ENCODE assay signal across 8 cellular contexts in the genomic region with DNA sequence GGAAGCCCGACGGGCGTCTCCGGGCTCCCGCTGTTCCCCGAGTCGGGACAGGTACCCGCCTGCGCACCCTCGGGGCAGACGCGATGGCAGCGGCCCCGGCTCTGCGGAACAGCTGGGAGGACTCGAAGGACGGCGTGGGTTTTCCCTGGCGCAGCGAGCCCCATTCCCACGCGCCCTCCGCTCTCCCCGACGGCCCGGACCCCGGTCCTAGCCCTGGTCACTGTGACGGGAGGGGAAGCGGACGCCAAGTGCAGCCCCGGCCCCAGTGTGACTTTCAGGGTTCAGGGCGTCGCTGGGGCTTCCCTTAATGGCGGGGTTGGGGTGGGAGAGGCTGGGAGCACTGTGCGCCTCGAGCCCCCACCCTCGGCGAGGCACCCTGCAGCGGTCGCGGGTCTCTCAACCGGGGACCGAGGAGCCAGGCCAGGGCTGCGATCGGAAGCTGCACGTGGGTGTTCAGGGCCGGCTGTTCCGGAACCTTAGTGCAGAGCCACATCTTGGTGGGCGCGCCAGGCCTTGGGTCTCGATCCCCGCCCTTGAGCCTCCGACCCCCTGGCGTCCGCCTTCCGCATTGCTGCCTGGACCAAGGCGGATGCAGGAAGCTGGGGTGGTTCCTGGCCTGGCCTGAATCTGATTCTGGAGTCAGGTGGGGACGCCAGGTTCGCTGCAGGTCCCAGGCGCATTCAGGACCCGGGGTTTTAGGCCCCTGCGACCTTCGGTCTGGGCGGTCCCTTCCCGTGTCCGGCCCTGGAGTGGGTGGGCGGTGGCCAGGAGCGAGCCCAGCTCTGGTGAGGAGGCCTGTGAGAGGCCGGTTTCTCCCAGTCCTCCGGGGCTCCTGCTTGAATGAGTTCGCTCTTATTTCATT. TPM values are rescaled to one million over a fixed set of nuclear protein-coding genes. Genes with fewer than 3 reads are reported as not detected.
DNase-seq lines count a peak whose midpoint lies in the region; ATAC-seq and TF ChIP-seq lines count a peak whose summit lies in the region.

No MANE protein-coding gene starts in this region.

- no peaks in the 10 kb centered on the region for H4K20me1 ChIP-seq in BLaER1

- POLR2A ChIA-PET in activated B cell treated with CpG ODN at 0.5 μM for 24 hours (lab: Charles Lee): interaction anchor here (0.6 to 1.7 kb wide), 12 partner anchors 23 to 418 kb away, joined by 3 to 16 read pairs (median 4); partner anchors contain the start of genes ECH1, EIF3K, MAP4K1 and MRPS12

- H3K4me3 Mint-ChIP-seq in activated B cell treated with CpG ODN at 0.5 μM for 24 hours: peak overlapping the region; percentile 71
- peak overlapping the region; percentile 34 for H3K4me3 Mint-ChIP-seq in natural killer cell treated with Interleukin-12 subunit alpha and Interleukin-12 subunit beta and Interleukin-15 and Interleukin-18, amount 100 ng/mL, for 72 hours

- peaks cover 7% of the 10 kb centered on the region; the same call in 1 of the 2 replicates for H3K9me3 ChIP-seq in BLaER1
- H3K9me3 ChIP-seq in thyroid gland: no peaks in the 10 kb centered on the region

- WGBS in thyroid gland, 2 donors: 27 to 61% methylated on average over 3 to 28 of the region's 71 CpGs

- no peak overlapping the region for H3K27ac Mint-ChIP-seq in activated B cell treated with CpG ODN at 0.5 μM for 24 hours
- peak overlapping the region in 1 of 2 donors; percentile 36 for H3K27ac Mint-ChIP-seq in natural killer cell treated with Interleukin-12 subunit alpha and Interleukin-12 subunit beta and Interleukin-15 and Interleukin-18, amount 100 ng/mL, for 72 hours

- intact Hi-C loops in activated B cell treated with CpG ODN at 0.5 μM for 24 hours (cut with micrococcal nuclease): no loop called here
- intact Hi-C loops in thyroid gland (cut with DNase I): no loop called here

- peak; percentile 63 for DNase-seq in activated B cell treated with CpG ODN at 0.5 μM for 24 hours
- peak; percentile 17 for DNase-seq in effector CD8-positive, alpha-beta T cell (lab: John Stamatoyannopoulos, UW)
- DNase-seq in natural killer cell treated with Interleukin-12 subunit alpha and Interleukin-12 subunit beta and Interleukin-15 and Interleukin-18, amount 100 ng/mL, for 72 hours (ENCODE audit: low spot score): peak; percentile 71
- no peak for DNase-seq in NCI-H1092 (lab: John Stamatoyannopoulos, UW)
- no peak for DNase-seq in thyroid gland
- no peak for DNase-seq in KBM-7

- H3K9ac ChIP-seq in BLaER1: no peak overlapping the region

- H3K36me3 Mint-ChIP-seq in activated B cell treated with CpG ODN at 0.5 μM for 24 hours (ENCODE audit: low read depth): no peaks in the 10 kb centered on the region
- no peaks in the 10 kb centered on the region for H3K36me3 Mint-ChIP-seq in natural killer cell treated with Interleukin-12 subunit alpha and Interleukin-12 subunit beta and Interleukin-15 and Interleukin-18, amount 100 ng/mL, for 72 hours

- in situ Hi-C loops in KBM-7 (cut with MboI; ENCODE audit: low pct_unique_long_range_greater_than_20kb, low sequenced_read_pairs): no loop called here

- peaks cover 6% of the 10 kb centered on the region for H3K4me1 Mint-ChIP-seq in activated B cell treated with CpG ODN at 0.5 μM for 24 hours
- peaks cover 0 to 2% of the 10 kb centered on the region in 2 donors for H3K4me1 Mint-ChIP-seq in natural killer cell treated with Interleukin-12 subunit alpha and Interleukin-12 subunit beta and Interleukin-15 and Interleukin-18, amount 100 ng/mL, for 72 hours (ENCODE audit: low read depth in 2 of 2)

- no peak for TF ChIP-seq POLR2A in thyroid gland (IDR thresholded peaks at IDR 0.05)

- H3K9me3 Mint-ChIP-seq in activated B cell treated with CpG ODN at 0.5 μM for 24 hours: no peaks in the 10 kb centered on the region
- H3K9me3 Mint-ChIP-seq in natural killer cell treated with Interleukin-12 subunit alpha and Interleukin-12 subunit beta and Interleukin-15 and Interleukin-18, amount 100 ng/mL, for 72 hours: no peaks in the 10 kb centered on the region

- CTCF ChIA-PET in activated B cell treated with CpG ODN at 0.5 μM for 24 hours (lab: Charles Lee): interaction anchor here (0.8 to 1.3 kb wide), 4 partner anchors 23 to 390 kb away, joined by 3 to 5 read pairs (median 3); partner anchors contain the start of genes FAM98C, MRPS12 and SARS2

- ATAC-seq in activated B cell treated with CpG ODN at 0.5 μM for 24 hours (ENCODE audit: low read depth) (peak; percentile 76), HG02852 (IDR thresholded peaks at IDR 0.05; ENCODE audit: unreplicated experiment) (no peak)
- peak; percentile 46 to 61 for ATAC-seq in natural killer cell treated with Interleukin-12 subunit alpha and Interleukin-12 subunit beta and Interleukin-15 and Interleukin-18, amount 100 ng/mL, for 72 hours

- no peaks in the 10 kb centered on the region for H3K36me3 ChIP-seq in BLaER1
- no peaks in the 10 kb centered on the region for H3K36me3 ChIP-seq in thyroid gland

- peaks cover 7% of the 10 kb centered on the region; the same call in 1 of the 2 replicates for H3K4me1 ChIP-seq in BLaER1
- peaks cover 0 to 13% of the 10 kb centered on the region in 2 donors for H3K4me1 ChIP-seq in thyroid gland

- H3K27me3 ChIP-seq in BLaER1 (peaks cover 18% of the 10 kb centered on the region), thyroid gland (no peaks in the 10 kb centered on the region)

- peak overlapping the region; percentile 60 for H3K4me2 ChIP-seq in BLaER1

- H3K27ac ChIP-seq in BLaER1 (peak overlapping the region; percentile 51; the same call in 1 of the 2 replicates), thyroid gland (no peak overlapping the region)

- no peak for TF ChIP-seq CTCF in activated B cell treated with CpG ODN at 0.5 μM for 24 hours (IDR thresholded peaks at IDR 0.05)
- peak in 2 of 6 experiments; percentile 20 to 22 for TF ChIP-seq CTCF in thyroid gland (IDR thresholded peaks at IDR 0.05)

- no peak overlapping the region for H3K4me3 ChIP-seq in BLaER1
- peak overlapping the region in 1 of 3 donors; percentile 14 for H3K4me3 ChIP-seq in thyroid gland (replicated peaks in 1 of 3)

- H3K27me3 Mint-ChIP-seq in activated B cell treated with CpG ODN at 0.5 μM for 24 hours: no peaks in the 10 kb centered on the region
- H3K27me3 Mint-ChIP-seq in natural killer cell treated with Interleukin-12 subunit alpha and Interleukin-12 subunit beta and Interleukin-15 and Interleukin-18, amount 100 ng/mL, for 72 hours: no peaks in the 10 kb centered on the region

RNA-seq across cellular contexts. Expression of gene LGALS7B, which starts 3.5 kb away (rescaled TPM):
- total RNA-seq in activated B cell treated with CpG ODN at 0.5 μM for 24 hours (not detected in 2 replicates), thyroid gland (not detected)
- not detected for total RNA-seq in natural killer cell treated with Interleukin-12 subunit alpha and Interleukin-12 subunit beta and Interleukin-15 and Interleukin-18, amount 100 ng/mL, for 72 hours

RNA-seq across cellular contexts. Expression of gene LGALS7, which starts 19.2 kb away (rescaled TPM):
- total RNA-seq in activated B cell treated with CpG ODN at 0.5 μM for 24 hours (not detected in 2 replicates), thyroid gland (not detected)
- not detected for total RNA-seq in natural killer cell treated with Interleukin-12 subunit alpha and Interleukin-12 subunit beta and Interleukin-15 and Interleukin-18, amount 100 ng/mL, for 72 hours

RNA-seq across cellular contexts. Expression of gene LGALS4, which starts 20.3 kb away (rescaled TPM):
- 2.7 and 4.5 TPM in 2 replicates for total RNA-seq in activated B cell treated with CpG ODN at 0.5 μM for 24 hours
- 1 to 10 TPM; 1.6 to 1.7 TPM for total RNA-seq in natural killer cell treated with Interleukin-12 subunit alpha and Interleukin-12 subunit beta and Interleukin-15 and Interleukin-18, amount 100 ng/mL, for 72 hours
- 1 to 10 TPM in 2 of 4 donors, not detected in 2; 1.6 TPM for total RNA-seq in thyroid gland

RNA-seq across cellular contexts. Expression of gene ECH1, which starts 39.1 kb away (rescaled TPM):
- total RNA-seq in activated B cell treated with CpG ODN at 0.5 μM for 24 hours (152 and 164 TPM in 2 replicates), thyroid gland (100 to 1,000 TPM in 3 of 4 donors, 10 to 100 TPM in 1; 89.3 to 131 (median 130) TPM)
- total RNA-seq in natural killer cell treated with Interleukin-12 subunit alpha and Interleukin-12 subunit beta and Interleukin-15 and Interleukin-18, amount 100 ng/mL, for 72 hours: 100 to 1,000 TPM; 104 to 163 TPM

RNA-seq across cellular contexts. Expression of gene CAPN12, which starts 48.2 kb away (rescaled TPM):
- total RNA-seq in activated B cell treated with CpG ODN at 0.5 μM for 24 hours (12.4 and 14.9 TPM in 2 replicates), thyroid gland (1 to 10 TPM in 2 of 4 donors, not detected in 2; 1.6 to 2.0 TPM)
- 10 to 100 TPM in 1 of 2 donors, 1 to 10 TPM in 1; 3.6 to 10.4 TPM for total RNA-seq in natural killer cell treated with Interleukin-12 subunit alpha and Interleukin-12 subunit beta and Interleukin-15 and Interleukin-18, amount 100 ng/mL, for 72 hours

Comparison
In these comparisons a context has a peak if more than half of its experiments do, and no peak if none do; other contexts are left out.
1. DNase-seq: peak in activated B cell treated with CpG ODN at 0.5 μM for 24 hours (single experiment), effector CD8-positive, alpha-beta T cell (single experiment) and natural killer cell treated with Interleukin-12 subunit alpha and Interleukin-12 subunit beta and Interleukin-15 and Interleukin-18, amount 100 ng/mL, for 72 hours (single experiment); none in NCI-H1092 (single experiment), thyroid gland (0 of 2) and KBM-7 (single experiment).